Comparison of ENCODE assay signal across 27 cellular contexts in genomic region chr15:95171551-95171950, GRCh38.
"Had no signal": no experiment of that assay in that cellular context is flagged by ENCODE, and none has a peak within 500 bp of the region (broad histone marks: within the 10 kb centered on the region; RNA-seq: fewer than 3 reads in every experiment).

No MANE protein-coding gene starts in this region.

- H3K4me3 ChIP-seq: adrenal gland, SJCRH30, SK-N-MC had no signal

- H3K4me3 Mint-ChIP-seq: activated CD4-positive, alpha-beta T cell treated with anti-CD3 and anti-CD28 coated beads for 36 hours; activated CD4-positive, alpha-beta T cell treated with anti-CD3 and anti-CD28 coated beads, Interleukin-2, amount 10 ng/mL, durations not matched to agents 7 days and 5 days; activated CD8-positive, alpha-beta T cell treated with anti-CD3 and anti-CD28 coated beads, Interleukin-2, amount 10 ng/mL, durations not matched to agents 7 days and 5 days; activated naive CD4-positive, alpha-beta T cell treated with anti-CD3 and anti-CD28 coated beads for 36 hours; activated T-cell treated with anti-CD3 and anti-CD28 coated beads, Interleukin-2, amount 50 U/mL, for 4 hours; activated T-helper 1 cell treated with anti-CD3 and anti-CD28 coated beads, Interleukin-12 subunit alpha, Interleukin-12 subunit beta, Interleukin-2, Interleukin-4 antibody, amounts not matched to agents 30 ng/mL and 10 ng/mL and 1 ng/mL, durations not matched to agents 14 hours and 24 hours and 36 hours; brain; T-helper 1 cell treated with Interleukin-12 subunit alpha and Interleukin-12 subunit beta and Interleukin-4 antibody, amounts not matched to agents 30 μg/mL and 1 μg/mL, for 36 hours; T-helper 2 cell treated with Interferon-gamma antibody and Interleukin-4, amounts not matched to agents 5 μg/mL and 100 μg/mL, for 36 hours; WTC11 had no signal

- ATAC-seq: activated CD4-positive, alpha-beta T cell treated with anti-CD3 and anti-CD28 coated beads for 36 hours; activated CD4-positive, CD25-positive, alpha-beta regulatory T cell treated with anti-CD3 and anti-CD28 coated beads, Interleukin-2, amount 50 U/mL, for 24 hours; activated CD8-positive, alpha-beta T cell treated with anti-CD3 and anti-CD28 coated beads, Interleukin-2, amount 10 ng/mL, durations not matched to agents 7 days and 5 days; activated naive CD4-positive, alpha-beta T cell treated with anti-CD3 and anti-CD28 coated beads, Interleukin-2, amount 50 U/mL, for 72 hours; activated T-cell treated with anti-CD3 and anti-CD28 coated beads, Interleukin-2, amount 50 U/mL, for 4 hours; Panc1; WTC11 had no signal

- H3K27ac ChIP-seq: SJCRH30, SK-N-MC had no signal

- H3K4me1 Mint-ChIP-seq: activated CD4-positive, alpha-beta T cell treated with anti-CD3 and anti-CD28 coated beads for 36 hours; activated CD4-positive, alpha-beta T cell treated with anti-CD3 and anti-CD28 coated beads, Interleukin-2, amount 10 ng/mL, durations not matched to agents 7 days and 5 days had no signal

- H3K36me3 Mint-ChIP-seq: brain, WTC11 had no signal

- H3K27me3 ChIP-seq: adrenal gland, SJCRH30 had no signal

- H3K4me1 ChIP-seq: adrenal gland, SJCRH30 had no signal

- H3K36me3 ChIP-seq: adrenal gland, SJCRH30 had no signal

- H3K9me3 Mint-ChIP-seq: activated T-cell treated with anti-CD3 and anti-CD28 coated beads, Interleukin-2, amount 50 U/mL, for 4 hours; activated T-helper 1 cell treated with anti-CD3 and anti-CD28 coated beads, Interleukin-12 subunit alpha, Interleukin-12 subunit beta, Interleukin-2, Interleukin-4 antibody, amounts not matched to agents 30 ng/mL and 10 ng/mL and 1 ng/mL, durations not matched to agents 14 hours and 24 hours and 36 hours had no signal

- H3K27me3 Mint-ChIP-seq: activated CD4-positive, alpha-beta T cell treated with anti-CD3 and anti-CD28 coated beads, Interleukin-2, amount 10 ng/mL, durations not matched to agents 7 days and 5 days; brain had no signal

- H3K9me3 ChIP-seq: adrenal gland, SJCRH30 had no signal

- H3K27ac Mint-ChIP-seq: activated CD4-positive, alpha-beta T cell treated with anti-CD3 and anti-CD28 coated beads for 36 hours; activated CD4-positive, alpha-beta T cell treated with anti-CD3 and anti-CD28 coated beads, Interleukin-2, amount 10 ng/mL, durations not matched to agents 7 days and 5 days; activated CD8-positive, alpha-beta T cell treated with anti-CD3 and anti-CD28 coated beads, Interleukin-2, amount 10 ng/mL, durations not matched to agents 7 days and 5 days; activated naive CD4-positive, alpha-beta T cell treated with anti-CD3 and anti-CD28 coated beads for 36 hours; activated naive CD4-positive, alpha-beta T cell treated with anti-CD3 and anti-CD28 coated beads, Interleukin-2, amount 50 U/mL, for 72 hours; activated T-helper 1 cell treated with anti-CD3 and anti-CD28 coated beads, Interleukin-12 subunit alpha, Interleukin-12 subunit beta, Interleukin-2, Interleukin-4 antibody, amounts not matched to agents 30 ng/mL and 10 ng/mL and 1 ng/mL, durations not matched to agents 14 hours and 24 hours and 36 hours; brain; T-helper 1 cell treated with Interleukin-12 subunit alpha and Interleukin-12 subunit beta and Interleukin-4 antibody, amounts not matched to agents 30 μg/mL and 1 μg/mL, for 36 hours; T-helper 2 cell treated with Interferon-gamma antibody and Interleukin-4, amounts not matched to agents 5 μg/mL and 100 μg/mL, for 36 hours; WTC11 had no signal

- DNase-seq: activated CD4-positive, alpha-beta T cell treated with anti-CD3 and anti-CD28 coated beads for 36 hours; activated CD4-positive, alpha-beta T cell treated with anti-CD3 and anti-CD28 coated beads, Interleukin-2, amount 10 ng/mL, durations not matched to agents 7 days and 5 days; activated CD4-positive, alpha-beta T cell treated with anti-CD3 and anti-CD28 coated beads, Interleukin-2, amount 50 U/mL, for 48 hours; activated CD8-positive, alpha-beta T cell treated with anti-CD3 and anti-CD28 coated beads, Interleukin-2, amount 10 ng/mL, durations not matched to agents 7 days and 5 days; activated gamma-delta T cell treated with Interleukin-2 at 50 U/mL for 16 hours; activated naive CD4-positive, alpha-beta T cell treated with anti-CD3 and anti-CD28 coated beads for 36 hours; activated T-cell treated with anti-CD3 and anti-CD28 coated beads for 4 hours; activated T-cell treated with anti-CD3 and anti-CD28 coated beads, Interleukin-2, amount 50 U/mL, for 4 hours; adrenal gland; anterior cingulate cortex; NCI-H1105; NCI-H1417 treated with DMSO at 0.1 percent for 48 hours; NCI-H187 treated with DMSO at 0.1 percent for 48 hours; NCI-H2081; NCI-H226; NCI-H524 treated with DMSO at 0.1 percent for 48 hours; SHP77; SJCRH30 had no signal
